ENCODE assay signal across 8 cellular contexts in the genomic region with DNA sequence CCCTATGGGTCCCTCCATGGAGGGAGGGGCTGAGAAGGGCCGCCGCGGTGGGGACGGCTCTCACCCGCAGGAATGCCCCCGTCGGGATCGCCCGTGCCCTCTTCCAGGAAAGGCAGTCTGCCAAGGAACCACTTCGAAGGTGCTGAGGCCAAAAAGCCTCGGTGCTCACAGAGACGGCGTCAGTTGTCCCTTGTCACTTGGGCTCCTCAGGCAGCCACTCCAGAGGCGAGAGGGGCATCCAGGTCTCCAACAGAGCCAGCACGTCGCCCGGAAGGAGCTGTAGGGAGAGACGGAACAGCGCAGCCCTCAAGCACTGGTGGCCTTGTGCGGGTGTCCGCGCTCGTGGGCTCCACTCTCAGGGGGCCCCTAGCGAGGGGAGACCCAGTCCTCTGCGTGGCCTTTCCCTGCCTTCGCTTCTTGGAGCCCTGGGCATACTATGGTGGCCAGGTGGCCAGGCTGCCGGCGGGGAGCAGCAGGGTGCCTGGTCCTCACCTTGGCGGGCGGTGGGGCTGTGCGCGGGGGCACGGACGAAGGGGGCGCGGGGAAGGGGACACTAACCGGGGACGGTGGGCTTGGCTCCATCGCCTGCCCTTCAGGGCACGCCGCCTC.
DNase-seq lines count a peak whose midpoint lies in the region; ATAC-seq and TF ChIP-seq lines count a peak whose summit lies in the region.

No MANE protein-coding gene starts in this region.

- DNase-seq in GM06990 (ENCODE audit: extremely low read depth, insufficient read length), result peak; percentile 21
- no peak for DNase-seq in foreskin fibroblast
- peak; percentile 65 for DNase-seq in retina
- no peak for DNase-seq in NCI-H82 (lab: John Stamatoyannopoulos, UW)
- DNase-seq in dedifferentiated amniotic fluid mesenchymal stem cell (ENCODE audit: extremely low spot score), result no peak

- TF ChIP-seq CTCF in GM06990 (IDR thresholded peaks at IDR 0.05; ENCODE audit: insufficient read depth, low read length, poor library complexity, severe bottlenecking) (no peak), WI38 (IDR thresholded peaks at IDR 0.05; ENCODE audit: low read depth, low read length) (no peak), foreskin fibroblast (IDR thresholded peaks at IDR 0.05; ENCODE audit: low read depth, low read length) (no peak)

- no peaks in the 10 kb centered on the region for H3K36me3 ChIP-seq in GM06990 (ENCODE audit: control insufficient read depth, insufficient read depth, low read length)

- H3K4me3 ChIP-seq in GM06990 (replicated peaks; ENCODE audit: low read depth, low read length), result peak overlapping the region; percentile 59
- peak overlapping the region; percentile 64; the same call in 1 of the 2 replicates for H3K4me3 ChIP-seq in WI38 (ENCODE audit: low read depth, low read length)
- H3K4me3 ChIP-seq in foreskin fibroblast (ENCODE audit: low read depth in 1 of 2, low read length in 2 of 2), result peak overlapping the region; percentile 48 to 51

- peaks cover 2% of the 10 kb centered on the region; the same call in 1 of the 2 replicates for H3K27me3 ChIP-seq in GM06990 (replicated peaks; ENCODE audit: control insufficient read depth, insufficient read depth, low read length)

- ATAC-seq in HG02798 (IDR thresholded peaks at IDR 0.05; ENCODE audit: poor library complexity, unreplicated experiment), result peak; percentile 14
- ATAC-seq in HG03442 (IDR thresholded peaks at IDR 0.05; ENCODE audit: unreplicated experiment), result no peak

Comparison
In these comparisons a context has a peak if more than half of its experiments do, and no peak if none do; other contexts are left out.
1. DNase-seq: peak in GM06990 (single experiment) and retina (single experiment); none in foreskin fibroblast (0 of 2), NCI-H82 (single experiment) and dedifferentiated amniotic fluid mesenchymal stem cell (single experiment).
2. Peak in every context shown above with its lines, with median percentiles within 50 percentile points of each other: H3K4me3 ChIP-seq.